Comparison of ENCODE assay signal across 1 cellular context in the genomic region with DNA sequence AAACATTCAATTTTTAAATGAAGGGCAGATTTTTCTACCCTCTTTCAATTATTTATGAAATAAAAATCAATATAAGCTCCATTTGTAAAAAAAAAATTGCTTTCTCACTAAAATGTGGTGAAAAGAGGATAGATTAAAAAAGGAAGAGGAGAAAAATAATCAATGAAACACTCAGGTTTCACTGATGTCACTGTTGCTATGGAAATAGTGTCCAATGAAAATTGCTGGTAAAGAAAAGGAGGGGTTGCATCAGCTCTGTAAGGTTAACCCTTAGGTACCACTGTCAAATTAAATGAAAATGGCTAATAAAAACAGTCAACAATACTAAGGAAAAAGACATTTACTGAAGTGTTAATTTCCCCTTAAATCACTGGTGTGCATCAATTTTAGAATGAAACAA.
A peak's percentile ranks its signal among the peaks of the same experiment; 100 is the strongest.
TF ChIP-seq lines count a peak whose summit lies in the region.

No MANE protein-coding gene starts in this region.

TF ChIP-seq in HEK293, 187 proteins besides CTCF, POLR2A, EP300 and RAD21 (continued from another document):
- peak; percentile 48; the same call in 1 of the 2 replicates for TF ChIP-seq ZNF335 (tag by site-specific recombination; conservative IDR thresholded peaks at IDR 0.05)
- peak; percentile 85 for TF ChIP-seq ZNF350 (tag by site-specific recombination; IDR thresholded peaks at IDR 0.05)
- no peak for TF ChIP-seq ZSCAN16 (tag by site-specific recombination; IDR thresholded peaks at IDR 0.05)
